16 cellular contexts compared by ENCODE assay signal in the genomic region with DNA sequence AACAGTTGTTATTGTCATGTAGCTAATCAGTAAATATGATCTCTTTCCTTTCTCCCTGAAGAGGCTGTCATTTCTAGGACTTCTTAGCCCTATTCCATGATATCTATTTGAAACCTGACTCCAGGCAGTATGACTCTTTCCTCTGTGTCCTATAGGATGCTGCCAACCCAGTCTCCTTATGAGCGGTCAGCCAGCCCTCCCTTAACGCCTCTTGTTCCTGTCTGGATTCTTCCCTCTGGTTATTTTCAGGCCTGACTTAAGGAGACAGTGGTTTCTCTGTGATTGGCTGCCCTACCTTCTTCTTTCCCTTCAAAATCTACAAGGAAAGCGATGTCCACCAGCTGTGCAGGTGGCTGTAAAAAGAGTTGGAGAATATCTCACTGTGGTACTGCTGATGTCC. TPM values are rescaled to one million over a fixed set of nuclear protein-coding genes. Genes with fewer than 3 reads are reported as not detected.
DNase-seq lines count a peak whose midpoint lies in the region; ATAC-seq and TF ChIP-seq lines count a peak whose summit lies in the region.
"Had no signal": no experiment of that assay in that cellular context is flagged by ENCODE, and none has a peak within 500 bp of the region (broad histone marks: within the 10 kb centered on the region; RNA-seq: fewer than 3 reads in every experiment).

No MANE protein-coding gene starts in this region.

- H2BK5ac ChIP-seq in H9 (ENCODE audit: insufficient read length, low read length): no peak overlapping the region

- no peak overlapping the region for H3K4me2 ChIP-seq in H9 (ENCODE audit: insufficient read depth, insufficient read length, low read length)

- no CpG with 5 or more reads among the region's 3 CpGs for WGBS in H9 (ENCODE audit: extremely low coverage, insufficient read length, low lambda C conversion rate)
- WGBS in upper lobe of left lung, 2 donors: 57 to 83% methylated on average over 3 of the region's 3 CpGs

- no peaks in the 10 kb centered on the region for H3K79me1 ChIP-seq in H9 (ENCODE audit: insufficient read depth, low read depth, low read length, poor library complexity, severe bottlenecking)

- no peaks in the 10 kb centered on the region for H3K9me3 Mint-ChIP-seq in H9
- no peaks in the 10 kb centered on the region for H3K9me3 Mint-ChIP-seq in activated T-helper 17 cell treated with anti-CD3 and anti-CD28 coated beads, Interleukin-2, amount 50 U/mL, for 72 hours
- H3K9me3 Mint-ChIP-seq: stimulated activated memory B cell treated with anti-CD40 and anti-IgM and Interleukin-4, amounts not matched to agents 10 μg/mL and 1 μg/mL and 100 μg/mL, for 72 hours had no signal

- no peak overlapping the region for H4K5ac ChIP-seq in H9 (ENCODE audit: insufficient read length, low read depth, low read length)

- H3K27ac ChIP-seq in cardiac muscle cell (no peak overlapping the region), right atrium auricular region (no peak overlapping the region), H9 (ENCODE audit: insufficient read length, low read depth, low read length) (no peak overlapping the region), upper lobe of left lung (no peak overlapping the region)
- H3K27ac ChIP-seq: epithelial cell of prostate, prostate gland had no signal

- no peak overlapping the region for H2BK20ac ChIP-seq in H9 (ENCODE audit: low read depth, low read length, poor library complexity, severe bottlenecking)

- H3K4me1 ChIP-seq in cardiac muscle cell (ENCODE audit: low read depth) (peaks cover 9% of the 10 kb centered on the region), right atrium auricular region (no peaks in the 10 kb centered on the region), H9 (ENCODE audit: insufficient read depth, low read length) (peaks cover 13% of the 10 kb centered on the region; the same call in 1 of the 2 replicates), upper lobe of left lung (no peaks in the 10 kb centered on the region)
- H3K4me1 ChIP-seq: prostate gland had no signal

- H3K4me3 ChIP-seq in cardiac muscle cell: no peak overlapping the region
- H3K4me3 ChIP-seq in right atrium auricular region: no peak overlapping the region
- H3K4me3 ChIP-seq in upper lobe of left lung: no peak overlapping the region
- H3K4me3 ChIP-seq: prostate gland had no signal

- no peak overlapping the region for H3K9ac ChIP-seq in H9 (ENCODE audit: extremely low read depth, insufficient read length, low read length)

- no peak overlapping the region for H3K56ac ChIP-seq in H9 (ENCODE audit: insufficient read length, low read depth, low read length)

- no peaks in the 10 kb centered on the region for H3K9me3 ChIP-seq in cardiac muscle cell (ENCODE audit: low read depth)
- no peaks in the 10 kb centered on the region for H3K9me3 ChIP-seq in right atrium auricular region
- no peaks in the 10 kb centered on the region for H3K9me3 ChIP-seq in H9 (ENCODE audit: control insufficient read depth, low read depth, low read length)
- H3K9me3 ChIP-seq in upper lobe of left lung: no peaks in the 10 kb centered on the region
- H3K9me3 ChIP-seq: prostate gland had no signal

- H3T11ph ChIP-seq in H9 (ENCODE audit: low read length): no peak overlapping the region

- no peak overlapping the region for H3K4ac ChIP-seq in H9 (ENCODE audit: low read depth, low read length)

- H3K79me2 ChIP-seq in H9 (ENCODE audit: insufficient read depth, low read length): no peaks in the 10 kb centered on the region

- H3K18ac ChIP-seq in H9 (ENCODE audit: insufficient read length, low read depth, low read length): no peak overlapping the region

- H3K23ac ChIP-seq in H9 (ENCODE audit: insufficient read length, low read depth, low read length): no peak overlapping the region

- ATAC-seq in upper lobe of left lung (ENCODE audit: low FRiP score in 2 of 2): no peak
- ATAC-seq in activated T-helper 17 cell treated with anti-CD3 and anti-CD28 coated beads, Interleukin-2, amount 50 U/mL, for 72 hours (replicated peaks): no peak
- ATAC-seq: stimulated activated memory B cell treated with anti-CD40 and anti-IgM and Interleukin-4, amounts not matched to agents 10 μg/mL and 1 μg/mL and 100 μg/mL, for 72 hours had no signal

- H2BK12ac ChIP-seq in H9 (ENCODE audit: insufficient read length, low read depth, low read length): no peak overlapping the region

- TF ChIP-seq CTCF in cardiac muscle cell (IDR thresholded peaks at IDR 0.05; ENCODE audit: low read depth, low read length) (no peak), right atrium auricular region (IDR thresholded peaks at IDR 0.05) (no peak), H9 (conservative IDR thresholded peaks at IDR 0.05) (no peak), upper lobe of left lung (IDR thresholded peaks at IDR 0.05) (no peak)

- no peaks in the 10 kb centered on the region for H3K23me2 ChIP-seq in H9 (ENCODE audit: insufficient read length, low read depth, low read length, poor library complexity, severe bottlenecking)

- no peak overlapping the region for H2AFZ ChIP-seq in H9 (ENCODE audit: low read length)

- H4K91ac ChIP-seq in H9 (ENCODE audit: insufficient read length, low read depth, low read length): no peak overlapping the region

- peaks cover 51 to 59% of the 10 kb centered on the region in 2 experiments for H3K4me1 Mint-ChIP-seq in H9
- H3K4me1 Mint-ChIP-seq in activated T-helper 17 cell treated with anti-CD3 and anti-CD28 coated beads, Interleukin-2, amount 50 U/mL, for 72 hours: no peaks in the 10 kb centered on the region
- H3K4me1 Mint-ChIP-seq: stimulated activated memory B cell treated with anti-CD40 and anti-IgM and Interleukin-4, amounts not matched to agents 10 μg/mL and 1 μg/mL and 100 μg/mL, for 72 hours had no signal

- no peak overlapping the region for H3K14ac ChIP-seq in H9 (ENCODE audit: insufficient read depth, low read length)

- H3K27ac Mint-ChIP-seq in H9: no peak overlapping the region
- H3K27ac Mint-ChIP-seq in activated T-helper 17 cell treated with anti-CD3 and anti-CD28 coated beads, Interleukin-2, amount 50 U/mL, for 72 hours: no peak overlapping the region
- H3K27ac Mint-ChIP-seq: stimulated activated memory B cell treated with anti-CD40 and anti-IgM and Interleukin-4, amounts not matched to agents 10 μg/mL and 1 μg/mL and 100 μg/mL, for 72 hours had no signal

- H2BK120ac ChIP-seq in H9 (ENCODE audit: low read depth, low read length, poor library complexity, severe bottlenecking): no peak overlapping the region

- H3K36me3 ChIP-seq in cardiac muscle cell: no peaks in the 10 kb centered on the region
- no peaks in the 10 kb centered on the region for H3K36me3 ChIP-seq in right atrium auricular region
- no peaks in the 10 kb centered on the region for H3K36me3 ChIP-seq in upper lobe of left lung
- H3K36me3 ChIP-seq: prostate gland had no signal

- H2AK5ac ChIP-seq in H9 (ENCODE audit: insufficient read length, low read length): no peak overlapping the region

- H3K27me3 Mint-ChIP-seq in H9 (ENCODE audit: low read depth): no peaks in the 10 kb centered on the region
- H3K27me3 Mint-ChIP-seq in activated T-helper 17 cell treated with anti-CD3 and anti-CD28 coated beads, Interleukin-2, amount 50 U/mL, for 72 hours: peaks cover 4% of the 10 kb centered on the region
- H3K27me3 Mint-ChIP-seq: stimulated activated memory B cell treated with anti-CD40 and anti-IgM and Interleukin-4, amounts not matched to agents 10 μg/mL and 1 μg/mL and 100 μg/mL, for 72 hours had no signal

- no peak for TF ChIP-seq EP300 in upper lobe of left lung (IDR thresholded peaks at IDR 0.05)

- peak; percentile 44 to 66 for DNase-seq in cardiac muscle cell (ENCODE audit: low read depth in 1 of 2, low spot score in 1 of 2)
- no peak for DNase-seq in right atrium auricular region (ENCODE audit: low spot score)
- peak; percentile 82 for DNase-seq in SK-N-DZ (ENCODE audit: low spot score)
- peak; percentile 64 for DNase-seq in fibroblast of peridontal ligament (ENCODE audit: extremely low read depth)
- DNase-seq in H9: no peak
- no peak for DNase-seq in upper lobe of left lung
- DNase-seq in HK-2 (ENCODE audit: unreplicated experiment): no peak
- DNase-seq: activated CD4-positive, CD25-positive, alpha-beta regulatory T cell treated with anti-CD3 and anti-CD28 coated beads, Interleukin-2, amount 50 U/mL, for 72 hours; caudate nucleus; NCI-H1930; stimulated activated CD4-positive, alpha-beta T cell treated with anti-CD3 and anti-CD28 coated beads, Interleukin-2, amount 100 ng/mL, for 24 hours; SW 1271 had no signal

- no peak for TF ChIP-seq POLR2A in upper lobe of left lung (IDR thresholded peaks at IDR 0.05)

- H3K36me3 Mint-ChIP-seq in H9 (ENCODE audit: insufficient read depth in 1 of 3, low read depth in 3 of 3): no peaks in the 10 kb centered on the region
- H3K36me3 Mint-ChIP-seq in activated T-helper 17 cell treated with anti-CD3 and anti-CD28 coated beads, Interleukin-2, amount 50 U/mL, for 72 hours (ENCODE audit: low read depth): no peaks in the 10 kb centered on the region
- H3K36me3 Mint-ChIP-seq: stimulated activated memory B cell treated with anti-CD40 and anti-IgM and Interleukin-4, amounts not matched to agents 10 μg/mL and 1 μg/mL and 100 μg/mL, for 72 hours had no signal

- H3K27me3 ChIP-seq in cardiac muscle cell (no peaks in the 10 kb centered on the region), right atrium auricular region (no peaks in the 10 kb centered on the region), H9 (ENCODE audit: insufficient read depth, low read length) (no peaks in the 10 kb centered on the region; the same call in 1 of the 2 replicates), upper lobe of left lung (no peaks in the 10 kb centered on the region)

- H2BK15ac ChIP-seq in H9 (ENCODE audit: low read depth, low read length): no peak overlapping the region

- H3K4me3 Mint-ChIP-seq in H9: no peak overlapping the region
- no peak overlapping the region for H3K4me3 Mint-ChIP-seq in activated T-helper 17 cell treated with anti-CD3 and anti-CD28 coated beads, Interleukin-2, amount 50 U/mL, for 72 hours
- H3K4me3 Mint-ChIP-seq: stimulated activated memory B cell treated with anti-CD40 and anti-IgM and Interleukin-4, amounts not matched to agents 10 μg/mL and 1 μg/mL and 100 μg/mL, for 72 hours had no signal

- no peak overlapping the region for H4K8ac ChIP-seq in H9 (replicated peaks; ENCODE audit: insufficient read length, low read depth, low read length)

- no peaks in the 10 kb centered on the region for H4K20me1 ChIP-seq in H9 (ENCODE audit: control insufficient read depth, insufficient read depth, insufficient read length)

RNA-seq across cellular contexts. Expression of a gene that starts 19.4 kb away (rescaled TPM):
- total RNA-seq in cardiac muscle cell: 0.06 and 0.46 TPM in 2 replicates
- polyA plus RNA-seq in cardiac muscle cell: 0.31 and 1.6 TPM in 2 replicates
- 1 to 10 TPM; 1.7 to 2.8 TPM for total RNA-seq in right atrium auricular region
- 9.7 and 16.6 TPM in 2 replicates for polyA plus RNA-seq in SK-N-DZ (2014; cell fraction: cytosol; rRNA removed)
- 39.3 and 41.1 TPM in 2 replicates for polyA plus RNA-seq in SK-N-DZ (2014; cell fraction: nucleus; rRNA removed)
- total RNA-seq in H9 (2021): 0.55 and 1.2 TPM in 2 replicates
- total RNA-seq in upper lobe of left lung: 10 to 100 TPM in 1 of 6 donors, 1 to 10 TPM in 5; 1.9 to 13.6 (median 6.1) TPM
- total RNA-seq in activated T-helper 17 cell treated with anti-CD3 and anti-CD28 coated beads, Interleukin-2, amount 50 U/mL, for 72 hours: 10 to 100 TPM; 11.0 to 12.3 TPM

Comparison
In these comparisons a context has a peak if more than half of its experiments do, and no peak if none do; other contexts are left out.
1. DNase-seq: peak in cardiac muscle cell (2 of 2), SK-N-DZ (single experiment) and fibroblast of peridontal ligament (single experiment); none in right atrium auricular region (single experiment), H9 (single experiment), upper lobe of left lung (0 of 2) and HK-2 (single experiment).